Comparison of ENCODE assay signal across 8 cellular contexts in genomic region chr9:95462419-95463121, GRCh38. TPM values are rescaled to one million over a fixed set of nuclear protein-coding genes. Genes with fewer than 3 reads are reported as not detected.
A peak's percentile ranks its signal among the peaks of the same experiment; 100 is the strongest.
DNase-seq lines count a peak whose midpoint lies in the region; ATAC-seq and TF ChIP-seq lines count a peak whose summit lies in the region.

No MANE protein-coding gene starts in this region.

- H3K36me3 ChIP-seq in body of pancreas (replicated peaks in 1 of 2; ENCODE audit: insufficient read depth in 1 of 2, low read depth in 2 of 2): peaks cover 3 to 11% of the 10 kb centered on the region in 2 donors

- H3K27me3 Mint-ChIP-seq in HFFc6 (ENCODE audit: insufficient read depth) (peaks cover 5% of the 10 kb centered on the region; the same call in 1 of the 2 replicates), immature natural killer cell (ENCODE audit: low read depth in 3 of 3) (peaks cover 6 to 14% (median 8%) of the 10 kb centered on the region in 3 donors)

- H3K4me1 Mint-ChIP-seq in HFFc6 (ENCODE audit: low read depth) (peaks cover 24% of the 10 kb centered on the region), immature natural killer cell (peaks cover 45 to 49% of the 10 kb centered on the region in 2 donors)

- H3K27ac Mint-ChIP-seq in HFFc6: peak overlapping the region; percentile 73
- H3K27ac Mint-ChIP-seq in immature natural killer cell: peak overlapping the region; percentile 68 to 96 (median 77)

- peak overlapping the region in 3 of 4 donors; percentile 54 to 66 (median 66) for H3K27ac ChIP-seq in body of pancreas

- H3K4me3 ChIP-seq in GM12864 (ENCODE audit: low read depth, low read length) (peak overlapping the region; percentile 28), body of pancreas (no peak overlapping the region)

- WGBS in body of pancreas, 2 donors: 35 to 57% methylated on average over 20 to 21 of the region's 21 CpGs

- DNase-seq in GM12864 (ENCODE audit: low read depth) (peak; percentile 89), HFFc6 (peak; percentile 30), NCI-H1105 (lab: John Stamatoyannopoulos, UW) (peak; percentile 59), UCSD-AML1 (lab: John Stamatoyannopoulos, UW; ENCODE audit: unreplicated experiment) (peak; percentile 92), body of pancreas (peak; percentile 41 to 74 (median 60)), immature natural killer cell (peak; percentile 83 to 90 (median 83)), NCI-H1930 (lab: John Stamatoyannopoulos, UW) (no peak)
- DNase-seq in stimulated activated CD4-positive, alpha-beta T cell treated with anti-CD3 and anti-CD28 coated beads, Interleukin-1b, Interleukin-23, amount 100 ng/mL, for 24 hours (ENCODE audit: low read depth in 4 of 4, low spot score in 1 of 4): peak; percentile 12 to 65 (median 48)

- TF ChIP-seq CTCF in GM12864 (IDR thresholded peaks at IDR 0.05; ENCODE audit: low read depth, low read length, missing control alignments) (no peak), HFFc6 (IDR thresholded peaks at IDR 0.05) (no peak), body of pancreas (IDR thresholded peaks at IDR 0.05) (no peak)

- ATAC-seq in body of pancreas: peak; percentile 90

- no peaks in the 10 kb centered on the region for H3K9me3 ChIP-seq in body of pancreas

- H3K4me3 Mint-ChIP-seq in HFFc6 (peak overlapping the region; percentile 81), immature natural killer cell (peak overlapping the region; percentile 80 to 91 (median 82))

- H3K27me3 ChIP-seq in body of pancreas: no peaks in the 10 kb centered on the region

- peaks cover 21% of the 10 kb centered on the region for H3K36me3 Mint-ChIP-seq in HFFc6 (ENCODE audit: low read depth)
- peaks cover 36 to 55% (median 51%) of the 10 kb centered on the region in 3 donors for H3K36me3 Mint-ChIP-seq in immature natural killer cell

- H3K4me1 ChIP-seq in body of pancreas: no peaks in the 10 kb centered on the region

- TF ChIP-seq POLR2A in body of pancreas (IDR thresholded peaks at IDR 0.05): no peak

- H3K9me3 Mint-ChIP-seq in HFFc6: no peaks in the 10 kb centered on the region
- H3K9me3 Mint-ChIP-seq in immature natural killer cell: no peaks in the 10 kb centered on the region

- intact Hi-C loops in body of pancreas (cut with DNase I): no loop called here

RNA-seq across cellular contexts. Expression of gene PTCH1, which starts 54.2 kb away (rescaled TPM):
- 1 to 10 TPM; 6.6 to 9.3 (median 7.0) TPM for total RNA-seq in HFFc6 (2021; fragmentation: NEBNext Ultra II Directional; extraction: Animal tissue kit (Norgen Biotek cat#: 25700))
- 10 to 100 TPM in 1 of 2 donors, 1 to 10 TPM in 1; 8.3 to 47.5 TPM for total RNA-seq in body of pancreas
- 10 to 100 TPM in 2 of 3 donors, 1 to 10 TPM in 1; 3.7 to 30.6 (median 16.1) TPM for polyA plus RNA-seq in immature natural killer cell

Comparison
In these comparisons a context has a peak if more than half of its experiments do, and no peak if none do; other contexts are left out.
1. DNase-seq: peak in GM12864 (single experiment), HFFc6 (single experiment), NCI-H1105 (single experiment), UCSD-AML1 (single experiment), body of pancreas (4 of 4), immature natural killer cell (3 of 3) and stimulated activated CD4-positive, alpha-beta T cell treated with anti-CD3 and anti-CD28 coated beads, Interleukin-1b, Interleukin-23, amount 100 ng/mL, for 24 hours (4 of 4); none in NCI-H1930 (0 of 2).